Comparison of ENCODE assay signal across 9 cellular contexts in genomic region chrX:20382518-20383291, GRCh38.
A peak's percentile ranks its signal among the peaks of the same experiment; 100 is the strongest.
DNase-seq lines count a peak whose midpoint lies in the region; ATAC-seq, FAIRE-seq and TF ChIP-seq lines count a peak whose summit lies in the region.
"Had no signal": no experiment of that assay in that cellular context is flagged by ENCODE, and none has a peak within 500 bp of the region (broad histone marks: within the 10 kb centered on the region; RNA-seq: fewer than 3 reads in every experiment).

No MANE protein-coding gene starts in this region.

- FAIRE-seq in bronchial epithelial cell (lab: Jason Lieb, UNC), result no peak

- intact Hi-C loops in CD4-positive, alpha-beta T cell (cut with DNase I, micrococcal nuclease), result no loop called here

- no peaks in the 10 kb centered on the region for H3K9me3 Mint-ChIP-seq in CD4-positive, alpha-beta T cell

- H3K27ac Mint-ChIP-seq in CD4-positive, alpha-beta T cell, result no peak overlapping the region

- peaks cover 16% of the 10 kb centered on the region for H3K4me1 Mint-ChIP-seq in CD4-positive, alpha-beta T cell (ENCODE audit: low read depth)

- no peak for TF ChIP-seq CTCF in CD4-positive, alpha-beta T cell (IDR thresholded peaks at IDR 0.05)
- TF ChIP-seq CTCF in bronchial epithelial cell (IDR thresholded peaks at IDR 0.05; ENCODE audit: insufficient read depth, low read length, severe bottlenecking), result no peak

- H3K27ac ChIP-seq in CD4-positive, alpha-beta T cell (ENCODE audit: low read depth, low read length), result no peak overlapping the region

- peak overlapping the region; percentile 31 for H3K4me3 Mint-ChIP-seq in CD4-positive, alpha-beta T cell

- no peak overlapping the region for H3K4me3 ChIP-seq in bronchial epithelial cell (ENCODE audit: low read depth, low read length)

- H3K27me3 Mint-ChIP-seq in CD4-positive, alpha-beta T cell, result no peaks in the 10 kb centered on the region

- POLR2A ChIA-PET in CD4-positive, alpha-beta T cell (lab: Charles Lee), result no interaction called here

- no peaks in the 10 kb centered on the region for H3K36me3 Mint-ChIP-seq in CD4-positive, alpha-beta T cell (ENCODE audit: low read depth)

- no peak for ATAC-seq in CD4-positive, alpha-beta T cell (ENCODE audit: poor library complexity)
- peak; percentile 47 for ATAC-seq in GM19025 (IDR thresholded peaks at IDR 0.05; ENCODE audit: low read depth, unreplicated experiment)
- ATAC-seq: Panc1 had no signal

- peak in 1 of 10 experiments; percentile 0 for DNase-seq in CD4-positive, alpha-beta T cell
- peak; percentile 19 for DNase-seq in LHCN-M2 (ENCODE audit: low read depth)
- peak; percentile 31 for DNase-seq in bronchial epithelial cell (ENCODE audit: low read depth)
- no peak for DNase-seq in nucleus accumbens (lab: John Stamatoyannopoulos, UW)
- DNase-seq in anterior cingulate cortex (lab: John Stamatoyannopoulos, UW), result no peak
- no peak for DNase-seq in SKM-1 (lab: John Stamatoyannopoulos, UW; ENCODE audit: unreplicated experiment)
- DNase-seq in GF-D8 (lab: John Stamatoyannopoulos, UW), result no peak

- H3K9me3 ChIP-seq in CD4-positive, alpha-beta T cell (ENCODE audit: control insufficient read depth, low read length), result no peaks in the 10 kb centered on the region

- CTCF ChIA-PET in CD4-positive, alpha-beta T cell (lab: Charles Lee), result no interaction called here

- H3K27me3 ChIP-seq in CD4-positive, alpha-beta T cell (ENCODE audit: control insufficient read depth, insufficient read depth, low read length), result no peaks in the 10 kb centered on the region
- no peaks in the 10 kb centered on the region for H3K27me3 ChIP-seq in bronchial epithelial cell (ENCODE audit: control insufficient read depth, insufficient read depth, low read length)

- no peaks in the 10 kb centered on the region for H3K36me3 ChIP-seq in bronchial epithelial cell (ENCODE audit: control insufficient read depth, insufficient read depth, low read length)

Comparison
In these comparisons a context has a peak if more than half of its experiments do, and no peak if none do; other contexts are left out.
1. DNase-seq: peak in LHCN-M2 (single experiment) and bronchial epithelial cell (single experiment); none in nucleus accumbens (0 of 56), anterior cingulate cortex (0 of 58), SKM-1 (single experiment) and GF-D8 (single experiment).